In the genomic region with DNA sequence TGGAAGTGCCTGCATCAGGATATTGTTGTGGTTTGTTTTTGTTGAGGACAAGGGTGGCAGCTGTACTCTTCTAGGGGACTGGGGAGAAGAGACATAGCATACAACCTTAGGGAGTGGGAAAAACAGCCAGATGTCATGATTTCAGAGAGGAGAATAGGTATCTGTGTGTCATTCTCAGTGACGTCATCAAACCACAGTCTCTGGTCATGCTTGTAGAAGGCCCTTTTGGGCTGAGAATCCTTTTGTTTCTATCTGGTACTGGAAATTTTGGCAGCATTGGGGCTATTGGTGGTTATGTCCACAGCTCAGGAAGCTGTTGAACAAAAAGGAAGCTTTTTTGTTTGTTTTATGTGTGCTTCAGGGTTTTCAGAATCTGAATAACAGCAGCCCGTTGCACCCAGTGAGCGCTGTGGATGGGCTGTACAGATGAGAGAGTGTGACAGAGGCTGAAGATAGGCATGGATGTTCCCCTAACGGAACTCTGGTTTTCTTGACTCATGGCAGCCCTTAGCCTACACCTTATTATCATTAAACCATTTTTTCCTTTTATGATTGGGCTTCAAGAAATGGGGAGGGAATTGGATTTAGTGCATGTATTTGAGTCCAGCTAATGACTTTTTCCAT, we compare ENCODE assay signal across 15 cellular contexts.
DNase-seq lines count a peak whose midpoint lies in the region; ATAC-seq and TF ChIP-seq lines count a peak whose summit lies in the region.
"Had no signal": no experiment of that assay in that cellular context is flagged by ENCODE, and none has a peak within 500 bp of the region (broad histone marks: within the 10 kb centered on the region; RNA-seq: fewer than 3 reads in every experiment).

No MANE protein-coding gene starts in this region.

- H3K4me3 ChIP-seq in astrocyte of the spinal cord (ENCODE audit: low read depth, low read length) = no peak overlapping the region

- CTCF ChIA-PET in activated naive CD4-positive, alpha-beta T cell treated with anti-CD3 and anti-CD28 coated beads for 36 hours (lab: Charles Lee) = interaction anchor here (1.5 to 4.1 kb wide), 2 partner anchors 9 to 492 kb away, joined by 5 to 25 read pairs; no protein-coding TSS in a partner anchor
- CTCF ChIA-PET in activated CD8-positive, alpha-beta memory T cell treated with anti-CD3 and anti-CD28 coated beads, Interleukin-2, amount 10 ng/mL, durations not matched to agents 7 days and 5 days (lab: Charles Lee) = interaction anchor here (3.6 kb wide), 1 partner anchor 9 kb away, joined by 26 read pairs; no protein-coding TSS in a partner anchor

- no peaks in the 10 kb centered on the region for H3K9me3 Mint-ChIP-seq in activated naive CD4-positive, alpha-beta T cell treated with anti-CD3 and anti-CD28 coated beads for 36 hours
- H3K9me3 Mint-ChIP-seq in stimulated activated effector memory CD8-positive, alpha-beta T cell treated with anti-CD3 and anti-CD28 coated beads, Interleukin-12 subunit alpha, Interleukin-12 subunit beta, amount 100 ng/mL, for 72 hours = no peaks in the 10 kb centered on the region
- H3K9me3 Mint-ChIP-seq in activated CD8-positive, alpha-beta memory T cell treated with anti-CD3 and anti-CD28 coated beads, Interleukin-2, amount 10 ng/mL, durations not matched to agents 7 days and 5 days (ENCODE audit: low read depth) = peaks cover under 1% of the 10 kb centered on the region
- H3K9me3 Mint-ChIP-seq: effector memory CD8-positive, alpha-beta T cell; naive thymus-derived CD8-positive, alpha-beta T cell had no signal

- H3K27me3 Mint-ChIP-seq in activated naive CD4-positive, alpha-beta T cell treated with anti-CD3 and anti-CD28 coated beads for 36 hours (ENCODE audit: low read depth) = no peaks in the 10 kb centered on the region
- H3K27me3 Mint-ChIP-seq in activated CD8-positive, alpha-beta memory T cell treated with anti-CD3 and anti-CD28 coated beads, Interleukin-2, amount 10 ng/mL, durations not matched to agents 7 days and 5 days = no peaks in the 10 kb centered on the region
- H3K27me3 Mint-ChIP-seq: brain; effector memory CD8-positive, alpha-beta T cell; naive thymus-derived CD8-positive, alpha-beta T cell had no signal

- H3K36me3 Mint-ChIP-seq in activated naive CD4-positive, alpha-beta T cell treated with anti-CD3 and anti-CD28 coated beads for 36 hours (ENCODE audit: low read depth) = peaks cover 57% of the 10 kb centered on the region
- peaks cover 91% of the 10 kb centered on the region for H3K36me3 Mint-ChIP-seq in stimulated activated effector memory CD8-positive, alpha-beta T cell treated with anti-CD3 and anti-CD28 coated beads, Interleukin-12 subunit alpha, Interleukin-12 subunit beta, amount 100 ng/mL, for 72 hours
- H3K36me3 Mint-ChIP-seq in activated CD8-positive, alpha-beta memory T cell treated with anti-CD3 and anti-CD28 coated beads, Interleukin-2, amount 10 ng/mL, durations not matched to agents 7 days and 5 days = peaks cover 54% of the 10 kb centered on the region

- intact Hi-C loops in activated naive CD4-positive, alpha-beta T cell treated with anti-CD3 and anti-CD28 coated beads for 36 hours (cut with micrococcal nuclease) = no loop called here

- in situ Hi-C loops in astrocyte of the spinal cord (cut with HindIII; ENCODE audit: low sequenced_read_pairs) = no loop called here

- H3K27ac Mint-ChIP-seq in activated naive CD4-positive, alpha-beta T cell treated with anti-CD3 and anti-CD28 coated beads for 36 hours = no peak overlapping the region
- H3K27ac Mint-ChIP-seq in stimulated activated effector memory CD8-positive, alpha-beta T cell treated with anti-CD3 and anti-CD28 coated beads, Interleukin-12 subunit alpha, Interleukin-12 subunit beta, amount 100 ng/mL, for 72 hours = peak overlapping the region; percentile 18
- no peak overlapping the region for H3K27ac Mint-ChIP-seq in activated CD8-positive, alpha-beta memory T cell treated with anti-CD3 and anti-CD28 coated beads, Interleukin-2, amount 10 ng/mL, durations not matched to agents 7 days and 5 days
- H3K27ac Mint-ChIP-seq: brain; naive thymus-derived CD8-positive, alpha-beta T cell had no signal

- peaks cover 13% of the 10 kb centered on the region for H3K4me1 Mint-ChIP-seq in activated naive CD4-positive, alpha-beta T cell treated with anti-CD3 and anti-CD28 coated beads for 36 hours (ENCODE audit: low read depth)
- H3K4me1 Mint-ChIP-seq in stimulated activated effector memory CD8-positive, alpha-beta T cell treated with anti-CD3 and anti-CD28 coated beads, Interleukin-12 subunit alpha, Interleukin-12 subunit beta, amount 100 ng/mL, for 72 hours = peaks cover 30% of the 10 kb centered on the region
- peaks cover 9% of the 10 kb centered on the region for H3K4me1 Mint-ChIP-seq in activated CD8-positive, alpha-beta memory T cell treated with anti-CD3 and anti-CD28 coated beads, Interleukin-2, amount 10 ng/mL, durations not matched to agents 7 days and 5 days

- TF ChIP-seq CTCF in astrocyte of the spinal cord (IDR thresholded peaks at IDR 0.05; ENCODE audit: low read depth, low read length) = no peak

- peak; percentile 71 for ATAC-seq in stimulated activated effector memory CD8-positive, alpha-beta T cell treated with anti-CD3 and anti-CD28 coated beads, Interleukin-12 subunit alpha, Interleukin-12 subunit beta, amount 100 ng/mL, for 72 hours
- ATAC-seq in activated CD8-positive, alpha-beta memory T cell treated with anti-CD3 and anti-CD28 coated beads, Interleukin-2, amount 10 ng/mL, durations not matched to agents 7 days and 5 days = no peak
- ATAC-seq in HG03095 (IDR thresholded peaks at IDR 0.05; ENCODE audit: unreplicated experiment) = no peak
- ATAC-seq: effector memory CD8-positive, alpha-beta T cell; naive thymus-derived CD8-positive, alpha-beta T cell had no signal

- no peak overlapping the region for H3K4me3 Mint-ChIP-seq in activated naive CD4-positive, alpha-beta T cell treated with anti-CD3 and anti-CD28 coated beads for 36 hours
- no peak overlapping the region for H3K4me3 Mint-ChIP-seq in stimulated activated effector memory CD8-positive, alpha-beta T cell treated with anti-CD3 and anti-CD28 coated beads, Interleukin-12 subunit alpha, Interleukin-12 subunit beta, amount 100 ng/mL, for 72 hours
- H3K4me3 Mint-ChIP-seq in activated CD8-positive, alpha-beta memory T cell treated with anti-CD3 and anti-CD28 coated beads, Interleukin-2, amount 10 ng/mL, durations not matched to agents 7 days and 5 days = no peak overlapping the region
- H3K4me3 Mint-ChIP-seq: brain; effector memory CD8-positive, alpha-beta T cell; naive thymus-derived CD8-positive, alpha-beta T cell had no signal

- DNase-seq in activated naive CD4-positive, alpha-beta T cell treated with anti-CD3 and anti-CD28 coated beads for 36 hours = peak; percentile 12
- DNase-seq in activated naive CD4-positive, alpha-beta T cell treated with anti-CD3 and anti-CD28 coated beads, Interleukin-2, amount 50 U/mL, for 16 hours = no peak
- DNase-seq in LHCN-M2 (ENCODE audit: low read depth) = peak; percentile 69
- peak; percentile 42 for DNase-seq in astrocyte of the spinal cord (ENCODE audit: low read depth, low spot score)
- DNase-seq in stimulated activated effector memory CD8-positive, alpha-beta T cell treated with anti-CD3 and anti-CD28 coated beads, Interleukin-12 subunit alpha, Interleukin-12 subunit beta, amount 100 ng/mL, for 72 hours (ENCODE audit: low spot score in 2 of 2) = no peak
- DNase-seq in activated CD8-positive, alpha-beta memory T cell treated with anti-CD3 and anti-CD28 coated beads, Interleukin-2, amount 10 ng/mL, durations not matched to agents 7 days and 5 days = no peak
- no peak for DNase-seq in activated effector memory CD4-positive, alpha-beta T cell treated with Interleukin-2 at 50 U/mL for 16 hours
- DNase-seq: effector memory CD8-positive, alpha-beta T cell; left colon; naive thymus-derived CD8-positive, alpha-beta T cell; NCI-H1417; NCI-H69; retina had no signal

Comparison
In these comparisons a context has a peak if more than half of its experiments do, and no peak if none do; other contexts are left out.
1. DNase-seq: peak in activated naive CD4-positive, alpha-beta T cell treated with anti-CD3 and anti-CD28 coated beads for 36 hours (single experiment), LHCN-M2 (single experiment) and astrocyte of the spinal cord (single experiment); none in activated naive CD4-positive, alpha-beta T cell treated with anti-CD3 and anti-CD28 coated beads, Interleukin-2, amount 50 U/mL, for 16 hours (single experiment), stimulated activated effector memory CD8-positive, alpha-beta T cell treated with anti-CD3 and anti-CD28 coated beads, Interleukin-12 subunit alpha, Interleukin-12 subunit beta, amount 100 ng/mL, for 72 hours (0 of 2), activated CD8-positive, alpha-beta memory T cell treated with anti-CD3 and anti-CD28 coated beads, Interleukin-2, amount 10 ng/mL, durations not matched to agents 7 days and 5 days (single experiment) and activated effector memory CD4-positive, alpha-beta T cell treated with Interleukin-2 at 50 U/mL for 16 hours (single experiment).